Comparison of ENCODE assay signal across 14 cellular contexts in genomic region chr5:178078197-178078995, GRCh38. TPM values are rescaled to one million over a fixed set of nuclear protein-coding genes. Genes with fewer than 3 reads are reported as not detected.
DNase-seq lines count a peak whose midpoint lies in the region; TF ChIP-seq lines count a peak whose summit lies in the region.
"Had no signal": no experiment of that assay in that cellular context is flagged by ENCODE, and none has a peak within 500 bp of the region (broad histone marks: within the 10 kb centered on the region; RNA-seq: fewer than 3 reads in every experiment).

No MANE protein-coding gene starts in this region.

- DNase-seq in AG09319 (ENCODE audit: extremely low read depth, low read depth): peak; percentile 92
- peak; percentile 97 for DNase-seq in HFFc6
- DNase-seq in adipocyte (ENCODE audit: low read depth): peak; percentile 87
- peak; percentile 50 for DNase-seq in foreskin melanocyte
- no peak for DNase-seq in left ventricle myocardium inferior
- no peak for DNase-seq in NCI-H524 (lab: John Stamatoyannopoulos, UW)
- DNase-seq in OCI-LY7 (ENCODE audit: low spot score): no peak
- no peak for DNase-seq in stimulated activated naive CD4-positive, alpha-beta T cell (lab: John Stamatoyannopoulos, UW)
- DNase-seq: activated naive CD8-positive, alpha-beta T cell treated with anti-CD3 and anti-CD28 coated beads for 36 hours; C1 segment of cervical spinal cord; NCI-H187; right cardiac atrium; T-helper 9 cell had no signal

- H3K4me1 Mint-ChIP-seq in HFFc6 (ENCODE audit: low read depth): peaks cover 38% of the 10 kb centered on the region

- H3K79me2 ChIP-seq in OCI-LY7 (ENCODE audit: insufficient read depth, low read depth, low read length): no peaks in the 10 kb centered on the region

- no peaks in the 10 kb centered on the region for H3K9me2 ChIP-seq in OCI-LY7 (ENCODE audit: insufficient read depth, low read length)

- H2AFZ ChIP-seq in OCI-LY7 (ENCODE audit: low read length): no peak overlapping the region

- H3K27ac ChIP-seq in left ventricle myocardium inferior (replicated peaks) (no peak overlapping the region), OCI-LY7 (ENCODE audit: low read depth, low read length, poor library complexity, severe bottlenecking) (no peak overlapping the region)
- H3K27ac ChIP-seq: tibial nerve had no signal

- H3K27me3 Mint-ChIP-seq in HFFc6 (ENCODE audit: insufficient read depth): peaks cover 25% of the 10 kb centered on the region
- H3K27me3 Mint-ChIP-seq: activated naive CD8-positive, alpha-beta T cell treated with anti-CD3 and anti-CD28 coated beads for 36 hours had no signal

- H3K4me1 ChIP-seq in adipocyte (ENCODE audit: control insufficient read depth, insufficient read depth, low read length) (peaks cover 3% of the 10 kb centered on the region), left ventricle myocardium inferior (peaks cover 6% of the 10 kb centered on the region), OCI-LY7 (ENCODE audit: insufficient read depth, low read length, poor library complexity, severe bottlenecking) (peaks cover 29% of the 10 kb centered on the region)

- H3K36me3 Mint-ChIP-seq in HFFc6 (ENCODE audit: low read depth): no peaks in the 10 kb centered on the region
- H3K36me3 Mint-ChIP-seq: activated naive CD8-positive, alpha-beta T cell treated with anti-CD3 and anti-CD28 coated beads for 36 hours had no signal

- no peaks in the 10 kb centered on the region for H3K9me3 Mint-ChIP-seq in HFFc6
- H3K9me3 Mint-ChIP-seq: activated naive CD8-positive, alpha-beta T cell treated with anti-CD3 and anti-CD28 coated beads for 36 hours had no signal

- POLR2A ChIA-PET in OCI-LY7 (lab: Charles Lee): no interaction called here

- H3K36me3 ChIP-seq in adipocyte (ENCODE audit: control insufficient read depth, insufficient read depth, low read length, severe bottlenecking) (no peaks in the 10 kb centered on the region), left ventricle myocardium inferior (no peaks in the 10 kb centered on the region), OCI-LY7 (ENCODE audit: insufficient read depth, low read length) (no peaks in the 10 kb centered on the region)
- H3K36me3 ChIP-seq: tibial nerve had no signal

- H3K4me3 Mint-ChIP-seq in HFFc6: peak overlapping the region; percentile 72
- H3K4me3 Mint-ChIP-seq: activated naive CD8-positive, alpha-beta T cell treated with anti-CD3 and anti-CD28 coated beads for 36 hours had no signal

- no TSS peak for BruUV-seq in OCI-LY7 (replicated peaks; lab: Mats Ljungman, UMichigan)

- H3K4me3 ChIP-seq in adipocyte (ENCODE audit: low read length) (no peak overlapping the region), left ventricle myocardium inferior (no peak overlapping the region), OCI-LY7 (ENCODE audit: low read depth, low read length, poor library complexity, severe bottlenecking) (no peak overlapping the region)
- H3K4me3 ChIP-seq: tibial nerve had no signal

- intact Hi-C loops in left ventricle myocardium inferior (cut with micrococcal nuclease): no loop called here
- intact Hi-C loops in OCI-LY7 (cut with micrococcal nuclease; ENCODE audit: unreplicated experiment): no loop called here

- no peaks in the 10 kb centered on the region for H4K20me1 ChIP-seq in OCI-LY7 (ENCODE audit: insufficient read depth, low read length)

- H3K9me3 ChIP-seq in adipocyte (ENCODE audit: control insufficient read depth, low read length) (no peaks in the 10 kb centered on the region), left ventricle myocardium inferior (replicated peaks) (no peaks in the 10 kb centered on the region), OCI-LY7 (ENCODE audit: low read length) (no peaks in the 10 kb centered on the region)
- H3K9me3 ChIP-seq: tibial nerve had no signal

- H3K9ac ChIP-seq in adipocyte (ENCODE audit: low read length): no peak overlapping the region

- peak overlapping the region; percentile 85 for H3K27ac Mint-ChIP-seq in HFFc6
- H3K27ac Mint-ChIP-seq: activated naive CD8-positive, alpha-beta T cell treated with anti-CD3 and anti-CD28 coated beads for 36 hours had no signal

- H3K4me2 ChIP-seq in OCI-LY7 (ENCODE audit: low read length): no peak overlapping the region

- no peak for TF ChIP-seq CTCF in AG09319 (IDR thresholded peaks at IDR 0.05; ENCODE audit: low read depth, low read length)
- no peak; the same call in 1 of the 2 replicates for TF ChIP-seq CTCF in HFFc6 (IDR thresholded peaks at IDR 0.05)
- TF ChIP-seq CTCF in left ventricle myocardium inferior (IDR thresholded peaks at IDR 0.05; ENCODE audit: borderline replicate concordance): no peak
- no peak for TF ChIP-seq CTCF in OCI-LY7 (conservative IDR thresholded peaks at IDR 0.05; ENCODE audit: low read length)

- CTCF ChIA-PET in OCI-LY7 (lab: Charles Lee; ENCODE audit: unreplicated experiment): no interaction called here

- H3K27me3 ChIP-seq in adipocyte (replicated peaks; ENCODE audit: control insufficient read depth, insufficient read depth, low read length): peaks cover 42% of the 10 kb centered on the region
- H3K27me3 ChIP-seq in left ventricle myocardium inferior (ENCODE audit: low read depth): peaks cover 62% of the 10 kb centered on the region

RNA-seq across cellular contexts. Expression of gene N4BP3, which starts 34.9 kb away (rescaled TPM):
- total RNA-seq in HFFc6 (2021; fragmentation: NEBNext Ultra II Directional; extraction: Animal tissue kit (Norgen Biotek cat#: 25700)): under 1 TPM in 3 of 6 experiments, not detected in 3; 0.03 to 0.05 (median 0.05) TPM
- 1.8 TPM for total RNA-seq in left ventricle myocardium inferior
- 23.7 and 28.3 TPM in 2 replicates for total RNA-seq in OCI-LY7 (2014; rRNA removed; shearing (Covaris generic))
- total RNA-seq in OCI-LY7 (2022): 22.3 and 26.1 TPM in 2 replicates

RNA-seq across cellular contexts. Expression of gene RMND5B, which starts 52.4 kb away (rescaled TPM):
- total RNA-seq in HFFc6 (2021; fragmentation: NEBNext Ultra II Directional; extraction: Animal tissue kit (Norgen Biotek cat#: 25700)): 10 to 100 TPM; 18.2 to 23.3 (median 21.9) TPM
- total RNA-seq in left ventricle myocardium inferior (38.9 TPM), OCI-LY7 (2022) (63.2 and 63.7 TPM in 2 replicates)
- total RNA-seq in OCI-LY7 (2014; rRNA removed; shearing (Covaris generic)): 54.2 and 68.3 TPM in 2 replicates

Comparison
In these comparisons a context has a peak if more than half of its experiments do, and no peak if none do; other contexts are left out.
1. DNase-seq: peak in AG09319 (single experiment), HFFc6 (single experiment), adipocyte (single experiment) and foreskin melanocyte (single experiment); none in left ventricle myocardium inferior (single experiment), NCI-H524 (0 of 2), OCI-LY7 (single experiment) and stimulated activated naive CD4-positive, alpha-beta T cell (0 of 6).